Comparison of ENCODE assay signal across 19 cellular contexts in the genomic region with DNA sequence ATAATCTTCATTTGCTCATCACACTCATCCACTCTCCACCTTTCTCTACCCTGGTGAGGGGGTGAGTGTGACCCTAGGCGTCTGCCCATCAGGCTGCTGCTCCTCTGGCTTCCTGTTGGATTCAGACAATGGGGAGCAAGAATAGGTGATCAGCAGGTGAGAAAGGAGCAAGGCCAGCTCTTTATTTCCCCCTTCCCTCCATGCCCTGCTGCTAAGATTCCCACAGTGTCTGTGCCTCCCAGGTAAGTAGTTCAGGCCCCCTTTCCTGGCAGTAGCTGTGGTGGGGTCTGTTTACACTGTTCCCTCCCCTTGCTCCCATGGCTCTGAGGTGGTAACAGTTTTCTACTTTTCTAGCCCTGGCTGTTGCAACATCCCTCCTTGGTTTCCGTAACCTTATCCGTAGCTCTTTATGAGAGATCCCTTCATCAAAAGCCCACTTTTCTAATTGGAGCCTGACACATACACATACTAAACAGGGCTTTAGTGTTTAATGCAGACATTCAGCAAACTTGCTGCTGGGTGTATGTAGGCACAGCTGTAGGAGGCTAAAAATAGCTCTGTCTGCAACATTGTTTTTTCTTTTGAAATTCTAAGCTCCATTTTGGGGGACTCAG. TPM values are rescaled to one million over a fixed set of nuclear protein-coding genes. Genes with fewer than 3 reads are reported as not detected.
A peak's percentile ranks its signal among the peaks of the same experiment; 100 is the strongest.
DNase-seq lines count a peak whose midpoint lies in the region; ATAC-seq and TF ChIP-seq lines count a peak whose summit lies in the region.
"Had no signal": no experiment of that assay in that cellular context is flagged by ENCODE, and none has a peak within 500 bp of the region (broad histone marks: within the 10 kb centered on the region; RNA-seq: fewer than 3 reads in every experiment).

No MANE protein-coding gene starts in this region.

- no peak overlapping the region for H3K27ac Mint-ChIP-seq in CD8-positive, alpha-beta memory T cell
- no peak overlapping the region for H3K27ac Mint-ChIP-seq in osteocyte (ENCODE audit: unreplicated experiment)
- H3K27ac Mint-ChIP-seq: CD4-positive, alpha-beta memory T cell had no signal

- H3K27me3 Mint-ChIP-seq in CD8-positive, alpha-beta memory T cell: no peaks in the 10 kb centered on the region
- no peaks in the 10 kb centered on the region for H3K27me3 Mint-ChIP-seq in osteocyte (ENCODE audit: unreplicated experiment)
- H3K27me3 Mint-ChIP-seq: CD4-positive, alpha-beta memory T cell had no signal

- H3K36me3 ChIP-seq in BLaER1: no peaks in the 10 kb centered on the region
- H3K36me3 ChIP-seq in HUES64 (ENCODE audit: insufficient read depth, low read length): no peaks in the 10 kb centered on the region
- no peaks in the 10 kb centered on the region for H3K36me3 ChIP-seq in CD8-positive, alpha-beta memory T cell (ENCODE audit: insufficient read depth, low read length)
- H3K36me3 ChIP-seq in psoas muscle (ENCODE audit: insufficient read depth in 1 of 2, low read depth in 1 of 2): no peaks in the 10 kb centered on the region
- H3K36me3 ChIP-seq: MG63, transverse colon had no signal

- H3K4me1 ChIP-seq in BLaER1 (peaks cover 9% of the 10 kb centered on the region), HUES64 (ENCODE audit: insufficient read depth, low read length) (peaks cover 19% of the 10 kb centered on the region), psoas muscle (no peaks in the 10 kb centered on the region)
- no peaks in the 10 kb centered on the region for H3K4me1 ChIP-seq in CD8-positive, alpha-beta memory T cell (ENCODE audit: insufficient read depth, low read length)
- H3K4me1 ChIP-seq: transverse colon had no signal

- H3K27ac ChIP-seq in BLaER1: no peak overlapping the region
- H3K27ac ChIP-seq in HUES64 (ENCODE audit: low read depth, low read length): peak overlapping the region; percentile 72
- H3K27ac ChIP-seq in CD8-positive, alpha-beta memory T cell (ENCODE audit: low read depth, low read length): no peak overlapping the region
- no peak overlapping the region for H3K27ac ChIP-seq in psoas muscle
- H3K27ac ChIP-seq: transverse colon had no signal

- H3K4me1 Mint-ChIP-seq in CD8-positive, alpha-beta memory T cell: no peaks in the 10 kb centered on the region
- H3K4me1 Mint-ChIP-seq in osteocyte (ENCODE audit: unreplicated experiment): peaks cover 9% of the 10 kb centered on the region
- H3K4me1 Mint-ChIP-seq: CD4-positive, alpha-beta memory T cell had no signal

- H3K4me3 Mint-ChIP-seq in CD8-positive, alpha-beta memory T cell: no peak overlapping the region
- H3K4me3 Mint-ChIP-seq in osteocyte (ENCODE audit: unreplicated experiment): no peak overlapping the region
- H3K4me3 Mint-ChIP-seq: CD4-positive, alpha-beta memory T cell had no signal

- H3K4me3 ChIP-seq in BLaER1: no peak overlapping the region
- H3K4me3 ChIP-seq in HUES64 (ENCODE audit: low read length): no peak overlapping the region
- no peak overlapping the region for H3K4me3 ChIP-seq in CD8-positive, alpha-beta memory T cell (ENCODE audit: low read length)
- no peak overlapping the region for H3K4me3 ChIP-seq in psoas muscle
- H3K4me3 ChIP-seq: MG63, transverse colon had no signal

- H4K20me1 ChIP-seq in BLaER1: no peaks in the 10 kb centered on the region

- ATAC-seq in HG02870 (IDR thresholded peaks at IDR 0.05; ENCODE audit: unreplicated experiment): no peak
- ATAC-seq in psoas muscle: no peak

- H3K4me2 ChIP-seq in BLaER1: peak overlapping the region; percentile 25; the same call in 1 of the 2 replicates

- POLR2A ChIA-PET in CD8-positive, alpha-beta memory T cell (lab: Charles Lee): no interaction called here

- H3K36me3 Mint-ChIP-seq in CD8-positive, alpha-beta memory T cell: no peaks in the 10 kb centered on the region
- no peaks in the 10 kb centered on the region for H3K36me3 Mint-ChIP-seq in osteocyte (ENCODE audit: unreplicated experiment)
- H3K36me3 Mint-ChIP-seq: CD4-positive, alpha-beta memory T cell had no signal

- 80% methylated on average over 2 of the region's 3 CpGs for WGBS in HUES64
- WGBS in psoas muscle, 3 donors: 79 to 83% (median 82%) methylated on average over 3 of the region's 3 CpGs

- no peaks in the 10 kb centered on the region; the same call in 1 of the 2 replicates for H3K9me3 ChIP-seq in BLaER1
- H3K9me3 ChIP-seq in HUES64 (ENCODE audit: insufficient read depth, low read depth, low read length): no peaks in the 10 kb centered on the region
- H3K9me3 ChIP-seq in CD8-positive, alpha-beta memory T cell (ENCODE audit: low read length): no peaks in the 10 kb centered on the region
- H3K9me3 ChIP-seq in psoas muscle: no peaks in the 10 kb centered on the region
- H3K9me3 ChIP-seq: MG63, transverse colon had no signal

- intact Hi-C loops in psoas muscle (cut with DNase I): no loop called here

- TF ChIP-seq CTCF in psoas muscle (IDR thresholded peaks at IDR 0.05) (no peak), osteocyte (IDR thresholded peaks at IDR 0.05) (no peak)

- CTCF ChIA-PET in CD8-positive, alpha-beta memory T cell (lab: Charles Lee): no interaction called here

- H3K9ac ChIP-seq in BLaER1 (no peak overlapping the region), HUES64 (ENCODE audit: low read depth, low read length) (no peak overlapping the region)

- H3K9me3 Mint-ChIP-seq in CD8-positive, alpha-beta memory T cell: peaks cover 0 to 2% (median 0%) of the 10 kb centered on the region in 5 donors
- H3K9me3 Mint-ChIP-seq in osteocyte (ENCODE audit: unreplicated experiment): no peaks in the 10 kb centered on the region

- H3K27me3 ChIP-seq in BLaER1: no peaks in the 10 kb centered on the region
- no peaks in the 10 kb centered on the region for H3K27me3 ChIP-seq in HUES64 (ENCODE audit: insufficient read depth, low read length)
- no peaks in the 10 kb centered on the region for H3K27me3 ChIP-seq in CD8-positive, alpha-beta memory T cell (ENCODE audit: insufficient read depth, low read length, poor library complexity, severe bottlenecking)
- no peaks in the 10 kb centered on the region for H3K27me3 ChIP-seq in psoas muscle (ENCODE audit: insufficient read depth in 3 of 3, low read length in 2 of 3)
- H3K27me3 ChIP-seq: MG63, transverse colon had no signal

- DNase-seq in SHP77 (lab: John Stamatoyannopoulos, UW) (peak; percentile 27 to 38), iPS-NIHi7 (ENCODE audit: extremely low spot score) (peak; percentile 36), psoas muscle (no peak), osteocyte (ENCODE audit: extremely low spot score, unreplicated experiment) (no peak)
- no peak for DNase-seq in CD8-positive, alpha-beta memory T cell
- DNase-seq: activated CD4-positive, alpha-beta T cell treated with anti-CD3 and anti-CD28 coated beads, Interleukin-2, amount 50 U/mL, for 1 hour; activated gamma-delta T cell; amniotic stem cell; CD4-positive, alpha-beta memory T cell; DND-41; IMR-90; kidney glomerular epithelial cell; MG63; NCI-H2029; stimulated activated naive CD4-positive, alpha-beta T cell treated with Interleukin-2 at 50 U/mL for 16 hours; transverse colon had no signal

RNA-seq across cellular contexts. Expression of gene MAP2, which starts 27.5 kb away (rescaled TPM):
- polyA plus RNA-seq in HUES64 (2013, experiment 1 of 2): 21.2 TPM
- 32.5 TPM for polyA plus RNA-seq in HUES64 (2013, experiment 2 of 2)
- not detected for total RNA-seq in CD8-positive, alpha-beta memory T cell
- polyA plus RNA-seq in CD8-positive, alpha-beta memory T cell: 0.08 TPM
- total RNA-seq in psoas muscle: 1 to 10 TPM in 3 of 4 donors, under 1 TPM in 1; 0.81 to 6.5 (median 2.7) TPM
- polyA plus RNA-seq in psoas muscle: 1 to 10 TPM in 2 of 3 donors, under 1 TPM in 1; 0.72 to 1.8 (median 1.4) TPM
- total RNA-seq in osteocyte: 7.2 and 8.2 TPM in 2 replicates

Comparison
In these comparisons a context has a peak if more than half of its experiments do, and no peak if none do; other contexts are left out.
1. DNase-seq: peak in SHP77 (2 of 2) and iPS-NIHi7 (single experiment); none in CD8-positive, alpha-beta memory T cell (0 of 5), psoas muscle (0 of 2) and osteocyte (single experiment).